Comparison of ENCODE assay signal across 2 cellular contexts in the genomic region with DNA sequence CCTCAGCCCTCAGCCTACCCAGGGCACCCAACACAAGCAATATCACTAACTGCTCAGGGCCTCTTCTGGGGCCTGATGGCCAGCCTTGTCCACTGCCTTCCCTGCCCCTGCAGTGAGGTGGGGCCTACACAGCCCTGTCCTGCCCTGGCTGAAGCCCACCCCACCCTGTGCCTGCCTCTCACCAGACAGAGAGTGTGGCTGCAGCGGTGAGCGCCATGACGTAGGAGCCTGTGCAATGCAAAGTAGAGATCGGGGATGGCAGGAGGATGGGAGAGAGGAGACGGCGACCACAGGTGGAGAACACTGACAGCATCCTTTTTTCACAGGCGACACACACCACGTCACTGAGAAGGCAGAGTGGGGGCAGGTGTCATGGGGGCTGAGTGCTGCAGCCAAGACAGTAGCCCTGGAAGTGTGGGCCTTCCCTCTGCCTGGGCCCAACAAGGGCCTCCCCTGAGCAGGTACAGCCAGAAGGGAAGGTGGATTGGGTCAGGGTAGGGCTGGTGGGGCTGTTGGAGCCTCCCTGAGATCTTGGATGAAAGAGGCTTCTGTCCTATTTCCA.
TF ChIP-seq lines count a peak whose summit lies in the region.

No MANE protein-coding gene starts in this region.

TF ChIP-seq in HepG2, 621 proteins besides CTCF, POLR2A, EP300 and RAD21:
- TF ChIP-seq ZNF788 (CRISPR knock-in tag; IDR thresholded peaks at IDR 0.05; ENCODE audit: borderline replicate concordance): no peak
- no peak for TF ChIP-seq NFKB2 (CRISPR knock-in tag; IDR thresholded peaks at IDR 0.05; ENCODE audit: borderline replicate concordance)
- TF ChIP-seq AGO2 (optimal IDR thresholded peaks at IDR 0.05; ENCODE audit: low read depth, low read length): peak; percentile 39

TF ChIP-seq in H1, 55 proteins besides CTCF, POLR2A, EP300 and RAD21:
- TF ChIP-seq HDAC2 (IDR thresholded peaks at IDR 0.05; ENCODE audit: borderline replicate concordance in 1 of 2, low read depth in 2 of 2, low read length in 2 of 2): no peak
- no peak for TF ChIP-seq PHF8 (conservative IDR thresholded peaks at IDR 0.05; ENCODE audit: low read depth, low read length)
TF ChIP-seq in H1: peak in this region for 0.
